ENCODE assay signal across 21 cellular contexts in the genomic region with DNA sequence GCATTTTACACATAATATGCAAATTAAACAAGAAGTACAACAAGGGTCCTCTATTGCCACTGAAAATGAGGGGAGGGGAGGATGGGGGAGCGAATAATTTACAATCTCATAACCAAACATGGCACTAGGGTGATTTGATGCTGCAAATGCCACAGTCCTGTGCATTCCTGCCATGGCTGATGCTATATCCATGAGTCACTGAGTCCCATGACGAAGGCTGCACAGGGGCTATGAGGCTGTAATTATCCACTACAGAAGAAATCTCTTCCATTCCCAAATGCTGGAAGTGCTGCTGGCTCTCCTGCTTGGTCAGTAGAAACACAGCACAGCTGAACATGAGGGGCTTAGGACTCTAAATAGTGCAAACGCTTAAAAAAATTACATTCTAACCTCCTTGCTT.
A peak's percentile ranks its signal among the peaks of the same experiment; 100 is the strongest.
DNase-seq lines count a peak whose midpoint lies in the region; ATAC-seq, FAIRE-seq and TF ChIP-seq lines count a peak whose summit lies in the region.
"Had no signal": no experiment of that assay in that cellular context is flagged by ENCODE, and none has a peak within 500 bp of the region (broad histone marks: within the 10 kb centered on the region; RNA-seq: fewer than 3 reads in every experiment).

No MANE protein-coding gene starts in this region.

- POLR2A ChIA-PET in CD4-positive, alpha-beta T cell (lab: Charles Lee) = no interaction called here

- H3K9me3 ChIP-seq in astrocyte (ENCODE audit: insufficient read depth, low read depth, low read length) (no peaks in the 10 kb centered on the region), Karpas-422 (ENCODE audit: low read length) (no peaks in the 10 kb centered on the region)
- H3K9me3 ChIP-seq in CD4-positive, alpha-beta T cell (ENCODE audit: control insufficient read depth, low read length) = no peaks in the 10 kb centered on the region
- H3K9me3 ChIP-seq: heart right ventricle had no signal

- no peak overlapping the region for H3K4me3 ChIP-seq in astrocyte (ENCODE audit: insufficient read depth, low read depth, low read length)
- H3K4me3 ChIP-seq in Karpas-422 (ENCODE audit: low read length) = no peak overlapping the region
- H3K4me3 ChIP-seq: heart right ventricle had no signal

- peaks cover 2% of the 10 kb centered on the region; the same call in 1 of the 2 replicates for H3K27me3 Mint-ChIP-seq in HFFc6 (ENCODE audit: insufficient read depth)
- peaks cover 5% of the 10 kb centered on the region for H3K27me3 Mint-ChIP-seq in astrocyte (ENCODE audit: low read depth, unreplicated experiment)
- no peaks in the 10 kb centered on the region for H3K27me3 Mint-ChIP-seq in CD4-positive, alpha-beta T cell
- H3K27me3 Mint-ChIP-seq: activated CD4-positive, alpha-beta memory T cell treated with anti-CD3 and anti-CD28 coated beads for 36 hours; activated naive CD8-positive, alpha-beta T cell treated with anti-CD3 and anti-CD28 coated beads, Interleukin-2, amount 10 ng/mL, durations not matched to agents 7 days and 5 days had no signal

- peak overlapping the region; percentile 30 for H3K4me2 ChIP-seq in astrocyte (ENCODE audit: low read length)
- no peak overlapping the region for H3K4me2 ChIP-seq in Karpas-422 (ENCODE audit: low read depth, low read length, poor library complexity, severe bottlenecking)

- CTCF ChIA-PET in CD4-positive, alpha-beta T cell (lab: Charles Lee) = no interaction called here

- intact Hi-C loops in Right ventricle myocardium inferior (cut with DNase I) = no loop called here
- intact Hi-C loops in CD4-positive, alpha-beta T cell (cut with DNase I, micrococcal nuclease) = no loop called here

- H4K20me1 ChIP-seq in astrocyte (ENCODE audit: insufficient read depth, low read length) = no peaks in the 10 kb centered on the region
- H4K20me1 ChIP-seq in Karpas-422 (ENCODE audit: insufficient read depth, low read depth, low read length) = no peaks in the 10 kb centered on the region

- H3K27ac ChIP-seq in astrocyte (ENCODE audit: low read depth, low read length) = peak overlapping the region; percentile 61
- no peak overlapping the region for H3K27ac ChIP-seq in Karpas-422 (ENCODE audit: low read length)
- no peak overlapping the region for H3K27ac ChIP-seq in CD4-positive, alpha-beta T cell (ENCODE audit: low read depth, low read length)
- H3K27ac ChIP-seq: heart right ventricle, VCaP had no signal

- H3K36me3 Mint-ChIP-seq in HFFc6 (ENCODE audit: low read depth) (no peaks in the 10 kb centered on the region), astrocyte (ENCODE audit: low read depth, unreplicated experiment) (peaks cover 4% of the 10 kb centered on the region)
- peaks cover 39% of the 10 kb centered on the region for H3K36me3 Mint-ChIP-seq in CD4-positive, alpha-beta T cell (ENCODE audit: low read depth)
- H3K36me3 Mint-ChIP-seq: activated CD4-positive, alpha-beta memory T cell treated with anti-CD3 and anti-CD28 coated beads for 36 hours; mesothelial cell of epicardium had no signal

- H3K4me1 ChIP-seq in astrocyte (ENCODE audit: insufficient read depth, low read length) (peaks cover 36% of the 10 kb centered on the region), Karpas-422 (ENCODE audit: low read length) (no peaks in the 10 kb centered on the region)

- FAIRE-seq in astrocyte (lab: Jason Lieb, UNC) = peak; percentile 54
- FAIRE-seq: keratinocyte, RCC 7860 had no signal

- H3K4me3 Mint-ChIP-seq in HFFc6 = no peak overlapping the region
- no peak overlapping the region for H3K4me3 Mint-ChIP-seq in astrocyte (ENCODE audit: unreplicated experiment)
- no peak overlapping the region for H3K4me3 Mint-ChIP-seq in CD4-positive, alpha-beta T cell
- H3K4me3 Mint-ChIP-seq: activated CD4-positive, alpha-beta memory T cell treated with anti-CD3 and anti-CD28 coated beads for 36 hours; activated naive CD8-positive, alpha-beta T cell treated with anti-CD3 and anti-CD28 coated beads, Interleukin-2, amount 10 ng/mL, durations not matched to agents 7 days and 5 days; mesothelial cell of epicardium had no signal

- peaks cover 71% of the 10 kb centered on the region for H3K4me1 Mint-ChIP-seq in HFFc6 (ENCODE audit: low read depth)
- H3K4me1 Mint-ChIP-seq in astrocyte (ENCODE audit: low read depth, unreplicated experiment) = peaks cover 40% of the 10 kb centered on the region
- no peaks in the 10 kb centered on the region for H3K4me1 Mint-ChIP-seq in CD4-positive, alpha-beta T cell (ENCODE audit: low read depth)
- H3K4me1 Mint-ChIP-seq: mesothelial cell of epicardium had no signal

- H3K9me3 Mint-ChIP-seq in HFFc6 (no peaks in the 10 kb centered on the region), astrocyte (ENCODE audit: unreplicated experiment) (no peaks in the 10 kb centered on the region)
- no peaks in the 10 kb centered on the region for H3K9me3 Mint-ChIP-seq in CD4-positive, alpha-beta T cell
- H3K9me3 Mint-ChIP-seq: activated CD4-positive, alpha-beta memory T cell treated with anti-CD3 and anti-CD28 coated beads for 36 hours; activated naive CD8-positive, alpha-beta T cell treated with anti-CD3 and anti-CD28 coated beads, Interleukin-2, amount 10 ng/mL, durations not matched to agents 7 days and 5 days; mesothelial cell of epicardium had no signal

- ATAC-seq in Right ventricle myocardium inferior = no peak
- no peak for ATAC-seq in CD4-positive, alpha-beta T cell (ENCODE audit: poor library complexity)
- ATAC-seq: heart right ventricle had no signal

- H3K27ac Mint-ChIP-seq in HFFc6 = no peak overlapping the region
- no peak overlapping the region for H3K27ac Mint-ChIP-seq in astrocyte (ENCODE audit: unreplicated experiment)
- no peak overlapping the region for H3K27ac Mint-ChIP-seq in CD4-positive, alpha-beta T cell
- H3K27ac Mint-ChIP-seq: activated CD4-positive, alpha-beta memory T cell treated with anti-CD3 and anti-CD28 coated beads for 36 hours; activated naive CD8-positive, alpha-beta T cell treated with anti-CD3 and anti-CD28 coated beads, Interleukin-2, amount 10 ng/mL, durations not matched to agents 7 days and 5 days; mesothelial cell of epicardium had no signal

- no peaks in the 10 kb centered on the region for H3K36me3 ChIP-seq in astrocyte (ENCODE audit: insufficient read depth, low read length)
- no peaks in the 10 kb centered on the region for H3K36me3 ChIP-seq in Karpas-422 (ENCODE audit: insufficient read depth, low read length)

- H3K9ac ChIP-seq in astrocyte (ENCODE audit: low read length) = no peak overlapping the region
- no peak overlapping the region for H3K9ac ChIP-seq in Karpas-422 (ENCODE audit: low read length)

- no peaks in the 10 kb centered on the region for H3K27me3 ChIP-seq in astrocyte (ENCODE audit: insufficient read depth, low read length)
- no peaks in the 10 kb centered on the region for H3K27me3 ChIP-seq in Karpas-422 (ENCODE audit: low read length)
- H3K27me3 ChIP-seq in CD4-positive, alpha-beta T cell (ENCODE audit: control insufficient read depth, insufficient read depth, low read length) = no peaks in the 10 kb centered on the region
- H3K27me3 ChIP-seq: heart right ventricle had no signal

- H3K79me2 ChIP-seq in astrocyte (ENCODE audit: insufficient read depth, low read length) (no peaks in the 10 kb centered on the region), Karpas-422 (ENCODE audit: low read length) (no peaks in the 10 kb centered on the region)

- DNase-seq in AG08395 (ENCODE audit: low spot score) = peak; percentile 60
- peak; percentile 58 for DNase-seq in HFFc6
- DNase-seq in astrocyte (ENCODE audit: low read depth) = peak; percentile 64
- peak; percentile 23 for DNase-seq in glomerular visceral epithelial cell (ENCODE audit: extremely low spot score)
- no peak for DNase-seq in NCI-H510A (lab: John Stamatoyannopoulos, UW)
- DNase-seq in Right ventricle myocardium inferior (ENCODE audit: missing footprints) = no peak
- DNase-seq in Karpas-422 = no peak
- no peak for DNase-seq in CD4-positive, alpha-beta T cell
- DNase-seq: activated CD4-positive, alpha-beta memory T cell treated with anti-CD3 and anti-CD28 coated beads for 36 hours; activated naive CD8-positive, alpha-beta T cell treated with anti-CD3 and anti-CD28 coated beads, Interleukin-2, amount 10 ng/mL, durations not matched to agents 7 days and 5 days; activated T-cell treated with anti-CD3 and anti-CD28 coated beads, Interleukin-2, amount 50 U/mL, for 48 hours; Calu3; H7; heart right ventricle; NCI-H2029 treated with DMSO at 0.1 percent for 48 hours; NCI-H774; retina had no signal

- no peak for TF ChIP-seq CTCF in HFFc6 (IDR thresholded peaks at IDR 0.05)
- no peak for TF ChIP-seq CTCF in astrocyte (IDR thresholded peaks at IDR 0.05; ENCODE audit: insufficient read depth, low read depth, low read length)
- no peak for TF ChIP-seq CTCF in CD4-positive, alpha-beta T cell (IDR thresholded peaks at IDR 0.05)

- H3K9me2 ChIP-seq in Karpas-422 (replicated peaks; ENCODE audit: insufficient read depth, low read length) = no peaks in the 10 kb centered on the region

- H2AFZ ChIP-seq in astrocyte (ENCODE audit: low read depth, low read length) = no peak overlapping the region
- H2AFZ ChIP-seq in Karpas-422 (ENCODE audit: low read length) = no peak overlapping the region

Comparison
In these comparisons a context has a peak if more than half of its experiments do, and no peak if none do; other contexts are left out.
1. DNase-seq: peak in AG08395 (single experiment), HFFc6 (single experiment), astrocyte (single experiment) and glomerular visceral epithelial cell (single experiment); none in NCI-H510A (single experiment), Right ventricle myocardium inferior (single experiment), Karpas-422 (single experiment) and CD4-positive, alpha-beta T cell (0 of 10).